8 cellular contexts compared by ENCODE assay signal in the genomic region with DNA sequence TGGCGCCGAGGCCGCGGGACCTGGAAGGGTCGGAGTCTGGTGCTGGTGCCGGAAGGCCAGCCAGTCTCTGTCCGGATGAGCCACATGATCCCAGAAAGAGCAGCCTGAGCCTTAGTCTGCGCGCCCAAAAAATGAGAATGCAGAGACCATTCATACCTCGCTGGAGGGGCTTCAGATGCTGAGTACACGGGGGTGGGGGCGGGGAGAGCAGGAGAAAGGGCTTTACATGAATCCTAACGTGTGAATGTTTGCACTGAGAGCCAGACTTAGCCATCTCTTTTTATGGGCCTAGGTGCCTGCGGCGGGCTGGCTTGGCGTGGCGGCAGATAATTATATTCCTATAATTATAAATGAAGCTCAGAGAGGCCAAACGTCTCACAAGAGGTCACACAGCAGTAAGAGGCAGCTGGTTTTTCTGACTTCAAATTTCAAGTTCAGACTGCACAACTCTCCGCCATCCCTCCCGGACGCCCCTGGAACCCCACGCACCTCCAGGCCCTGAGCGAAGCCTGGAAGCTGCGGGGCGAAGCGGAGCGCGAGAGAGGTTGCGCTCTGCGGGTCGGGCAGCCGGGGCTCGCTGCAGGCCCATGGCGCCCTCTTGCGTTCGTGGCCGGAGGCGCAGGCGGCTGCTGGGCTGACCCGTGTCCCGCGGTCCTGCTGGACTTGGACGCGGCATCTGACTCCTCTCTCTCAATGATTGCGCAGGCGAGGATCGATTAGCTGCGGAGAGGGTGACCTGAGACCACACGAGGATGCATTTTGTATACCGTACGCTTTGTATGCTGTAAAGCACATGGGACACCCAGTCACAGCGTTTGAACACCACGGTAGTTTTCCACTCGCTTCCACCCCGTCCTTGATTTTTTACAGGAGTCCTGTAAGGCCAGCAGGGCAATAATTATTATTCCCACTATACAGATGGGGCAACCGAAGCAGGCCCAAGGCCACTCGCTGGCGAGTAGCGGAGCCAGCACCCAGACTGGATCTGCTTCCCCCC.
A peak's percentile ranks its signal among the peaks of the same experiment; 100 is the strongest.
DNase-seq lines count a peak whose midpoint lies in the region; ATAC-seq and TF ChIP-seq lines count a peak whose summit lies in the region.

No MANE protein-coding gene starts in this region.

- peaks cover 16% of the 10 kb centered on the region for H3K4me1 Mint-ChIP-seq in nephron
- H3K4me1 Mint-ChIP-seq in stimulated activated naive CD8-positive, alpha-beta T cell treated with anti-CD3 and anti-CD28 coated beads, Interleukin-15, amount 100 ng/mL, for 72 hours: peaks cover 33% of the 10 kb centered on the region

- H3K4me3 ChIP-seq in fibroblast of villous mesenchyme (ENCODE audit: low read depth, low read length): no peak overlapping the region

- H3K9me3 Mint-ChIP-seq in nephron: no peaks in the 10 kb centered on the region
- no peaks in the 10 kb centered on the region for H3K9me3 Mint-ChIP-seq in stimulated activated naive CD8-positive, alpha-beta T cell treated with anti-CD3 and anti-CD28 coated beads, Interleukin-15, amount 100 ng/mL, for 72 hours

- H3K27me3 Mint-ChIP-seq in nephron (ENCODE audit: low read depth): peaks cover 93% of the 10 kb centered on the region
- H3K27me3 Mint-ChIP-seq in stimulated activated naive CD8-positive, alpha-beta T cell treated with anti-CD3 and anti-CD28 coated beads, Interleukin-15, amount 100 ng/mL, for 72 hours: peaks cover 93% of the 10 kb centered on the region

- no peak overlapping the region for H3K27ac Mint-ChIP-seq in nephron
- H3K27ac Mint-ChIP-seq in stimulated activated naive CD8-positive, alpha-beta T cell treated with anti-CD3 and anti-CD28 coated beads, Interleukin-15, amount 100 ng/mL, for 72 hours: no peak overlapping the region

- ATAC-seq in HG03342 (IDR thresholded peaks at IDR 0.05; ENCODE audit: unreplicated experiment) (peak; percentile 71), GM19328 (IDR thresholded peaks at IDR 0.05; ENCODE audit: unreplicated experiment) (no peak)
- peak; percentile 74 for ATAC-seq in stimulated activated naive CD8-positive, alpha-beta T cell treated with anti-CD3 and anti-CD28 coated beads, Interleukin-15, amount 100 ng/mL, for 72 hours

- TF ChIP-seq CTCF in GM12872 (IDR thresholded peaks at IDR 0.05; ENCODE audit: insufficient read depth, low read depth, low read length) (peak; percentile 97), fibroblast of villous mesenchyme (IDR thresholded peaks at IDR 0.05; ENCODE audit: insufficient read depth, low read depth, low read length) (peak; percentile 94), nephron (IDR thresholded peaks at IDR 0.05; ENCODE audit: unreplicated experiment in 3 of 3) (peak; percentile 99 to 100 (median 99))

- H3K36me3 Mint-ChIP-seq in nephron (ENCODE audit: low read depth): no peaks in the 10 kb centered on the region

- peak overlapping the region; percentile 50 to 62 (median 60) for H3K4me3 Mint-ChIP-seq in nephron
- H3K4me3 Mint-ChIP-seq in stimulated activated naive CD8-positive, alpha-beta T cell treated with anti-CD3 and anti-CD28 coated beads, Interleukin-15, amount 100 ng/mL, for 72 hours: peak overlapping the region; percentile 29 to 61

- DNase-seq in activated effector memory CD4-positive, alpha-beta T cell treated with anti-CD3 and anti-CD28 coated beads, Interleukin-2, amount 50 U/mL, for 16 hours: peak; percentile 88
- DNase-seq in fibroblast of villous mesenchyme (ENCODE audit: low read depth): peak; percentile 40
- DNase-seq in stimulated activated naive CD8-positive, alpha-beta T cell treated with anti-CD3 and anti-CD28 coated beads, Interleukin-15, amount 100 ng/mL, for 72 hours: peak; percentile 74 to 77

TF ChIP-seq in PFSK-1, 5 proteins besides CTCF, POLR2A, EP300 and RAD21:
- TF ChIP-seq, protein P1, sequence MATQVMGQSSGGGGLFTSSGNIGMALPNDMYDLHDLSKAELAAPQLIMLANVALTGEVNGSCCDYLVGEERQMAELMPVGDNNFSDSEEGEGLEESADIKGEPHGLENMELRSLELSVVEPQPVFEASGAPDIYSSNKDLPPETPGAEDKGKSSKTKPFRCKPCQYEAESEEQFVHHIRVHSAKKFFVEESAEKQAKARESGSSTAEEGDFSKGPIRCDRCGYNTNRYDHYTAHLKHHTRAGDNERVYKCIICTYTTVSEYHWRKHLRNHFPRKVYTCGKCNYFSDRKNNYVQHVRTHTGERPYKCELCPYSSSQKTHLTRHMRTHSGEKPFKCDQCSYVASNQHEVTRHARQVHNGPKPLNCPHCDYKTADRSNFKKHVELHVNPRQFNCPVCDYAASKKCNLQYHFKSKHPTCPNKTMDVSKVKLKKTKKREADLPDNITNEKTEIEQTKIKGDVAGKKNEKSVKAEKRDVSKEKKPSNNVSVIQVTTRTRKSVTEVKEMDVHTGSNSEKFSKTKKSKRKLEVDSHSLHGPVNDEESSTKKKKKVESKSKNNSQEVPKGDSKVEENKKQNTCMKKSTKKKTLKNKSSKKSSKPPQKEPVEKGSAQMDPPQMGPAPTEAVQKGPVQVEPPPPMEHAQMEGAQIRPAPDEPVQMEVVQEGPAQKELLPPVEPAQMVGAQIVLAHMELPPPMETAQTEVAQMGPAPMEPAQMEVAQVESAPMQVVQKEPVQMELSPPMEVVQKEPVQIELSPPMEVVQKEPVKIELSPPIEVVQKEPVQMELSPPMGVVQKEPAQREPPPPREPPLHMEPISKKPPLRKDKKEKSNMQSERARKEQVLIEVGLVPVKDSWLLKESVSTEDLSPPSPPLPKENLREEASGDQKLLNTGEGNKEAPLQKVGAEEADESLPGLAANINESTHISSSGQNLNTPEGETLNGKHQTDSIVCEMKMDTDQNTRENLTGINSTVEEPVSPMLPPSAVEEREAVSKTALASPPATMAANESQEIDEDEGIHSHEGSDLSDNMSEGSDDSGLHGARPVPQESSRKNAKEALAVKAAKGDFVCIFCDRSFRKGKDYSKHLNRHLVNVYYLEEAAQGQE (IDR thresholded peaks at IDR 0.05; ENCODE audit: insufficient read depth in 1 of 2, low read depth in 2 of 2, low read length in 2 of 2): no peak
- TF ChIP-seq FOXP2 (optimal IDR thresholded peaks at IDR 0.05; ENCODE audit: borderline replicate concordance, extremely low read depth, extremely low read length, insufficient read depth): peak; percentile 81
- no peak for TF ChIP-seq SIN3A (IDR thresholded peaks at IDR 0.05; ENCODE audit: borderline replicate concordance, insufficient read depth, low read length)
- TF ChIP-seq TAF1 (IDR thresholded peaks at IDR 0.05; ENCODE audit: borderline replicate concordance, insufficient read depth, low read length): no peak
- no peak for TF ChIP-seq POLR2AphosphoS5 (IDR thresholded peaks at IDR 0.05; ENCODE audit: low read depth, low read length)
